Comparison of ENCODE assay signal across 30 cellular contexts in genomic region chr17:12719948-12720347, GRCh38.
"Had no signal": no experiment of that assay in that cellular context is flagged by ENCODE, and none has a peak within 500 bp of the region (broad histone marks: within the 10 kb centered on the region; RNA-seq: fewer than 3 reads in every experiment).

No MANE protein-coding gene starts in this region.

- DNase-seq: activated CD4-positive, alpha-beta memory T cell treated with anti-CD3 and anti-CD28 coated beads, Interleukin-2, amount 10 ng/mL, durations not matched to agents 7 days and 5 days; activated CD4-positive, alpha-beta T cell treated with anti-CD3 and anti-CD28 coated beads for 1 hour; activated CD4-positive, alpha-beta T cell treated with anti-CD3 and anti-CD28 coated beads, Interleukin-2, amount 10 ng/mL, durations not matched to agents 7 days and 5 days; activated CD8-positive, alpha-beta memory T cell treated with anti-CD3 and anti-CD28 coated beads, Interleukin-2, amount 50 U/mL, for 48 hours; activated gamma-delta T cell; activated naive CD4-positive, alpha-beta T cell treated with anti-CD3 and anti-CD28 coated beads, Interleukin-2, amount 50 U/mL, for 16 hours; activated naive CD8-positive, alpha-beta T cell treated with anti-CD3 and anti-CD28 coated beads, Interleukin-2, amount 50 U/mL, for 24 hours; activated T-cell treated with anti-CD3 and anti-CD28 coated beads, Interleukin-2, amount 50 U/mL, for 24 hours; amygdala; endodermal cell; foreskin fibroblast; heart left ventricle; hypothalamus; left lung; lower lobe of right lung; mesenchymal stem cell; natural killer cell; occipital lobe; psoas muscle; stimulated activated CD4-positive, alpha-beta T cell treated with anti-CD3 and anti-CD28 coated beads, Interleukin-1b, Interleukin-23, amount 100 ng/mL, for 48 hours; stimulated activated CD4-positive, alpha-beta T cell treated with anti-CD3 and anti-CD28 coated beads, Interleukin-4, amount 100 ng/mL, for 4 hours; stimulated activated CD8-positive, alpha-beta memory T cell treated with anti-CD3 and anti-CD28 coated beads, Interleukin-4, amount 100 ng/mL, for 48 hours; stimulated activated naive CD8-positive, alpha-beta T cell treated with anti-CD3 and anti-CD28 coated beads, Interleukin-15, amount 100 ng/mL, for 72 hours; substantia nigra; T1000; thyroid gland; upper lobe of left lung; WERI-Rb-1 had no signal

- ATAC-seq: activated naive CD8-positive, alpha-beta T cell treated with anti-CD3 and anti-CD28 coated beads, Interleukin-2, amount 50 U/mL, for 24 hours; esophagus mucosa; heart left ventricle; left lung; lower lobe of right lung; natural killer cell; psoas muscle; stimulated activated memory B cell treated with anti-CD40 and anti-IgM and Interleukin-4, amounts not matched to agents 10 μg/mL and 1 μg/mL and 100 μg/mL, for 72 hours; stimulated activated naive CD8-positive, alpha-beta T cell treated with anti-CD3 and anti-CD28 coated beads, Interleukin-15, amount 100 ng/mL, for 72 hours had no signal
